Comparison of ENCODE assay signal across 1 cellular context in genomic region chr7:23712368-23713284, GRCh38.
TF ChIP-seq lines count a peak whose summit lies in the region.

No MANE protein-coding gene starts in this region.

TF ChIP-seq in HepG2, 621 proteins besides CTCF, POLR2A, EP300 and RAD21:
- TF ChIP-seq SMC3 (IDR thresholded peaks at IDR 0.05; ENCODE audit: low read length) (peak; percentile 85), STAG1 (CRISPR knock-in tag; IDR thresholded peaks at IDR 0.05) (peak; percentile 82), NFKBIZ (CRISPR knock-in tag; IDR thresholded peaks at IDR 0.05) (no peak), ARHGAP35 (CRISPR knock-in tag; IDR thresholded peaks at IDR 0.05; ENCODE audit: borderline replicate concordance) (no peak)
- TF ChIP-seq, protein P1, sequence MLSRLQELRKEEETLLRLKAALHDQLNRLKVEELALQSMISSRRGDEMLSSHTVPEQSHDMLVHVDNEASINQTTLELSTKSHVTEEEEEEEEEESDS (CRISPR knock-in tag; IDR thresholded peaks at IDR 0.05; ENCODE audit: borderline replicate concordance): no peak
